Comparison of ENCODE assay signal across 11 cellular contexts in the genomic region with DNA sequence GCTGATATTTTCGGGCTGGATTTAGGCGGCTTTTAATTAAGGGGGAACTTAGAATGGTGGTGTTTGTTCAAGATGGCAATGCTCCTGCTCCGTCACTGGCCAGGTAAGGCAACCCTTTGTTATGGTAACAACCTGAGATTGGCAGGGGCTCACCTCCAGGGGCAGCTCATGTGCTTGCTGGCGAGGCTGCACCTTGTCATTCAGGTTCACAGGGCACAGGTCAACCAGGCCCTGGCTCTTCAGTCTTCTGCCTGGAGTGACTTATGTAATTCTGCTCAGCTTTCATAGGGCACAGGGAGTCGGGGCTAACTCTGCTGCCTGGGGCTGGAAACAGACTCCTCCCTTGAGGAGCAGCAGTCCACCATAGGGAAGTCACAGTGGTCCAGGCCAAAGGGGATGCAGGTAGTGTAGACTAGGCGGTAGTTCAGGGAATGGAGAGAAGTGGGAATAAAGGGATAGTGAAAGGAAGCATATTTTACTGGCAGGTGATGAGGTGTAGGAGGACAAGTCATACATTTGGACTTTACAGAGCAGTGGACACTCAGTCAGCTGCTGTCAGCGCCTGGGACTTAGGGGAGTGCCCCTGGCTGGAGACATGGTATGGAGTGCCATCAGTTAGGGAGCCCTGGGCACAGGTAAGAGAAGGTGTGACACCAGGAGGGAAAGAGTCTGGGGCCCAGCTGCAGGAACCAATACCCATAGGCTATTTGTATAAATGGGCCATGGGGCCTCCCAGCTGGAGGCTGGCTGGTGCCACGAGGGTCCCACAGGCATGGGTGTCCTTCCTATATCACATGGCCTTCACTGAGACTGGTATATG. TPM values are rescaled to one million over a fixed set of nuclear protein-coding genes. Genes with fewer than 3 reads are reported as not detected.
DNase-seq lines count a peak whose midpoint lies in the region; ATAC-seq, FAIRE-seq and TF ChIP-seq lines count a peak whose summit lies in the region.
"Had no signal": no experiment of that assay in that cellular context is flagged by ENCODE, and none has a peak within 500 bp of the region (broad histone marks: within the 10 kb centered on the region; RNA-seq: fewer than 3 reads in every experiment).

No MANE protein-coding gene starts in this region.

- intact Hi-C loops in GM12878 (cut with micrococcal nuclease; ENCODE audit: unreplicated experiment): no loop called here

- in situ Hi-C loops in GM12878 (cut with MboI): no loop called here

- H3K9ac ChIP-seq in GM12878 (ENCODE audit: control insufficient read depth, insufficient read depth, low read length): peak overlapping the region; percentile 89; the same call in 1 of the 2 replicates

- peaks cover 34% of the 10 kb centered on the region for H3K79me2 ChIP-seq in GM12878 (ENCODE audit: control insufficient read depth, insufficient read depth, low read length)

- SMC1A ChIA-PET in GM12878 (lab: Charles Lee; ENCODE audit: uncharacterized antibody, unreplicated experiment): interaction anchor here (1.6 to 2.2 kb wide), 4 partner anchors 12 to 48 kb away, joined by 5 to 18 read pairs (median 10); a partner anchor contains a TSS

- no TSS peak for BruUV-seq in GM12878 (replicated peaks; lab: Mats Ljungman, UMichigan)

- H3K27ac Mint-ChIP-seq in CD8-positive, alpha-beta memory T cell: peak overlapping the region; percentile 93 to 99 (median 96)
- peak overlapping the region; percentile 92 to 98 (median 98) for H3K27ac Mint-ChIP-seq in nephron

- POLR2A ChIA-PET in CD8-positive, alpha-beta memory T cell (lab: Charles Lee): interaction anchor here (1.0 to 2.1 kb wide), 3 partner anchors 20 to 43 kb away, joined by 3 to 34 read pairs (median 30); a partner anchor contains a TSS
- POLR2A ChIA-PET in GM12878 (lab: Charles Lee): interaction anchor here (1.2 to 2.5 kb wide), 4 partner anchors 17 to 47 kb away, joined by 3 to 41 read pairs (median 10); a partner anchor contains a TSS

- no peak for TF ChIP-seq CTCF in GM12878 (IDR thresholded peaks at IDR 0.05 in 2 of 3, conservative IDR thresholded peaks at IDR 0.05 in 1 of 3; ENCODE audit: control insufficient read depth in 2 of 3, extremely low read depth in 1 of 3, insufficient read depth in 1 of 3, low read depth in 3 of 3, low read length in 3 of 3)
- TF ChIP-seq CTCF in nephron (IDR thresholded peaks at IDR 0.05; ENCODE audit: unreplicated experiment in 3 of 3): no peak
- no peak for TF ChIP-seq CTCF in foreskin fibroblast (IDR thresholded peaks at IDR 0.05; ENCODE audit: low read depth, low read length)

- peak overlapping the region; percentile 94 for H3K4me2 ChIP-seq in GM12878 (ENCODE audit: control insufficient read depth, insufficient read depth)

- no peak for TF ChIP-seq POLR2A in GM12878 (IDR thresholded peaks at IDR 0.05; ENCODE audit: low read depth, low read length)

- no peaks in the 10 kb centered on the region for H4K20me1 ChIP-seq in GM12878 (ENCODE audit: control insufficient read depth, insufficient read depth)

- H2AFZ ChIP-seq in GM12878 (ENCODE audit: control insufficient read depth, low read depth, low read length): no peak overlapping the region

- no peak for TF ChIP-seq EP300 in GM12878 (IDR thresholded peaks at IDR 0.05; ENCODE audit: borderline replicate concordance in 1 of 2, control insufficient read depth in 1 of 2, low read depth in 2 of 2, low read length in 2 of 2)

- H3K4me3 Mint-ChIP-seq in CD8-positive, alpha-beta memory T cell: peak overlapping the region; percentile 90 to 97 (median 94)
- peak overlapping the region; percentile 95 to 98 (median 96) for H3K4me3 Mint-ChIP-seq in nephron

- peaks cover 0 to 2% of the 10 kb centered on the region in 2 donors for H3K27me3 Mint-ChIP-seq in CD8-positive, alpha-beta memory T cell
- no peaks in the 10 kb centered on the region for H3K27me3 Mint-ChIP-seq in nephron (ENCODE audit: low read depth)

- no peaks in the 10 kb centered on the region for H3K27me3 ChIP-seq in CD8-positive, alpha-beta memory T cell (ENCODE audit: insufficient read depth, low read length, poor library complexity, severe bottlenecking)
- no peaks in the 10 kb centered on the region for H3K27me3 ChIP-seq in GM12878 (replicated peaks in 1 of 2; ENCODE audit: control insufficient read depth in 2 of 2, insufficient read depth in 2 of 2, low read length in 1 of 2)
- H3K27me3 ChIP-seq: colonic mucosa had no signal

- H3K27ac ChIP-seq in CD8-positive, alpha-beta memory T cell (ENCODE audit: low read depth, low read length): peak overlapping the region; percentile 95
- peak overlapping the region; percentile 92; the same call in 1 of the 2 replicates for H3K27ac ChIP-seq in GM12878 (ENCODE audit: control insufficient read depth, insufficient read depth)

- no peaks in the 10 kb centered on the region for H3K9me3 ChIP-seq in CD8-positive, alpha-beta memory T cell (ENCODE audit: low read length)
- H3K9me3 ChIP-seq in GM12878 (replicated peaks; ENCODE audit: control insufficient read depth, insufficient read depth, low read length): no peaks in the 10 kb centered on the region
- H3K9me3 ChIP-seq: colonic mucosa had no signal

- FAIRE-seq in GM12878 (lab: Jason Lieb, UNC): no peak

- TF ChIP-seq RAD21 in GM12878 (IDR thresholded peaks at IDR 0.05; ENCODE audit: insufficient read depth, low read depth, low read length): no peak

- ATAC-seq in GM12878: no peak
- no peak for ATAC-seq in GM19463 (IDR thresholded peaks at IDR 0.05; ENCODE audit: unreplicated experiment)

- H3K9me3 Mint-ChIP-seq in CD8-positive, alpha-beta memory T cell: no peaks in the 10 kb centered on the region
- H3K9me3 Mint-ChIP-seq in nephron: no peaks in the 10 kb centered on the region

- CTCF ChIA-PET in CD8-positive, alpha-beta memory T cell (lab: Charles Lee): interaction anchor here (0.6 to 2.8 kb wide), 9 partner anchors 10 to 253 kb away, joined by 3 to 28 read pairs (median 5); a partner anchor contains a TSS
- CTCF ChIA-PET in GM12878 (lab: Yijun Ruan, JAX): interaction anchor here (1.2 to 3.3 kb wide), 9 partner anchors 8 to 350 kb away, joined by 3 to 45 read pairs (median 8); a partner anchor contains a TSS

- no peak for DNase-seq in CD8-positive, alpha-beta memory T cell
- DNase-seq in Jurkat, Clone E6-1 (ENCODE audit: low read depth, low spot score): no peak
- DNase-seq in GM12878 (ENCODE audit: low read depth, low spot score) (no peak), foreskin fibroblast (no peak), RKO (ENCODE audit: low spot score) (no peak)
- no peak for DNase-seq in stimulated activated naive CD4-positive, alpha-beta T cell (lab: John Stamatoyannopoulos, UW)
- DNase-seq: colonic mucosa, DMS79 treated with DMSO at 0.1 percent for 48 hours, NCI-H2107 had no signal

- peaks cover 8% of the 10 kb centered on the region for H3K36me3 ChIP-seq in CD8-positive, alpha-beta memory T cell (ENCODE audit: insufficient read depth, low read length)
- H3K36me3 ChIP-seq in GM12878 (ENCODE audit: control insufficient read depth in 2 of 2, insufficient read depth in 2 of 2, low read length in 1 of 2): peaks cover 12 to 20% of the 10 kb centered on the region in 2 experiments

- H3K4me1 ChIP-seq in CD8-positive, alpha-beta memory T cell (ENCODE audit: insufficient read depth, low read length): peaks cover 20% of the 10 kb centered on the region
- peaks cover 12% of the 10 kb centered on the region for H3K4me1 ChIP-seq in GM12878 (ENCODE audit: control insufficient read depth, insufficient read depth, low read length)

- 88% methylated on average over 8 of the region's 8 CpGs for WGBS in GM12878 (ENCODE audit: insufficient coverage, insufficient replicate concordance, low lambda C conversion rate, missing lambda C conversion rate)

- peaks cover 25 to 31% (median 27%) of the 10 kb centered on the region in 3 donors for H3K4me1 Mint-ChIP-seq in CD8-positive, alpha-beta memory T cell
- peaks cover 25% of the 10 kb centered on the region for H3K4me1 Mint-ChIP-seq in nephron

- RAD21 ChIA-PET in GM12878 (lab: Charles Lee; ENCODE audit: unreplicated experiment): interaction anchor here (1.7 to 3.2 kb wide), 3 partner anchors 20 to 118 kb away, joined by 5 to 30 read pairs (median 16); a partner anchor contains a TSS

- H3K4me3 ChIP-seq in CD8-positive, alpha-beta memory T cell (ENCODE audit: low read length): peak overlapping the region; percentile 90
- H3K4me3 ChIP-seq in Jurkat, Clone E6-1 (ENCODE audit: low read length): peak overlapping the region; percentile 86
- peak overlapping the region; percentile 98; the same call in 1 of the 2 replicates for H3K4me3 ChIP-seq in GM12878
- H3K4me3 ChIP-seq in foreskin fibroblast (ENCODE audit: low read depth in 1 of 2, low read length in 2 of 2): no peak overlapping the region

- peaks cover 0 to 36% (median 0%) of the 10 kb centered on the region in 3 donors for H3K36me3 Mint-ChIP-seq in CD8-positive, alpha-beta memory T cell
- H3K36me3 Mint-ChIP-seq in nephron (ENCODE audit: low read depth): peaks cover 18% of the 10 kb centered on the region

RNA-seq across cellular contexts. Expression of a gene that starts 1.3 kb away (rescaled TPM):
- 100 to 1,000 TPM; 804 to 830 TPM for total RNA-seq in CD8-positive, alpha-beta memory T cell
- polyA plus RNA-seq in CD8-positive, alpha-beta memory T cell: 1,220 TPM
- polyA plus RNA-seq in Jurkat, Clone E6-1 (2012; ENCODE audit: insufficient read depth, insufficient read length): 1,317 TPM
- 53.3 and 56.6 TPM in 2 replicates for total RNA-seq in GM12878 (2013; cell fraction: nucleolus; rRNA removed)
- total RNA-seq in GM12878 (2014; rRNA removed) (737 and 939 TPM in 2 replicates), GM12878 (2014; rRNA removed; fragmentation: Illumina TruSeq; extraction: Trizol) (183 and 215 TPM in 2 replicates), GM12878 (2021) (1,146 and 1,222 TPM in 2 replicates)
- 548 TPM for polyA plus RNA-seq in GM12878 (2011; ENCODE audit: low read depth)
- polyA plus RNA-seq in GM12878 (2011; rRNA removed) (233 and 593 TPM in 2 replicates), GM12878 (2014; fragmentation: Illumina TruSeq; extraction: Trizol) (5.2 and 37.7 TPM in 2 replicates), GM12878 (2014; fragmentation: Nextera tagmentation; extraction: Ambion mirVana) (100 to 1,000 TPM; 188 to 220 TPM), GM12878 (2014; rRNA removed) (1,025 and 1,355 TPM in 2 replicates), GM12878 (2016; fragmentation: Nextera tagmentation; extraction: Ambion mirVana) (1,000 to 10,000 TPM; 2,816 to 2,972 TPM)
- 608 and 1,158 TPM in 2 replicates for polyA plus RNA-seq in GM12878 (2011; cell fraction: cytosol; rRNA removed)
- 459 and 729 TPM in 2 replicates for polyA plus RNA-seq in GM12878 (2011; cell fraction: nucleus; rRNA removed)
- polyA plus RNA-seq in GM12878 (2012): 1,086 and 1,453 TPM in 2 replicates
- polyA minus RNA-seq in GM12878 (2011; rRNA and poly(A)+ RNA removed): 52.9 and 161 TPM in 2 replicates
- 306 and 426 TPM in 2 replicates for polyA minus RNA-seq in GM12878 (2011; cell fraction: cytosol; rRNA and poly(A)+ RNA removed)
- polyA minus RNA-seq in GM12878 (2011; cell fraction: nucleus; rRNA and poly(A)+ RNA removed): 107 and 133 TPM in 2 replicates

RNA-seq across cellular contexts. Expression of a gene that starts 35.2 kb away (rescaled TPM):
- 1 to 10 TPM; 7.1 to 9.0 TPM for total RNA-seq in CD8-positive, alpha-beta memory T cell
- 5.2 TPM for polyA plus RNA-seq in CD8-positive, alpha-beta memory T cell
- polyA plus RNA-seq in Jurkat, Clone E6-1 (2012; ENCODE audit: insufficient read depth, insufficient read length): 16.4 TPM
- 25.2 and 25.7 TPM in 2 replicates for total RNA-seq in GM12878 (2013; cell fraction: nucleolus; rRNA removed)
- total RNA-seq in GM12878 (2014; rRNA removed) (10.5 and 13.0 TPM in 2 replicates), GM12878 (2014; rRNA removed; fragmentation: Illumina TruSeq; extraction: Trizol) (8.1 and 8.9 TPM in 2 replicates), GM12878 (2021) (12.2 and 15.7 TPM in 2 replicates)
- polyA plus RNA-seq in GM12878 (2011; ENCODE audit: low read depth): 9.2 TPM
- polyA plus RNA-seq in GM12878 (2011; rRNA removed) (7.5 and 8.4 TPM in 2 replicates), GM12878 (2014; fragmentation: Illumina TruSeq; extraction: Trizol) (8.6 and 13.3 TPM in 2 replicates), GM12878 (2014; fragmentation: Nextera tagmentation; extraction: Ambion mirVana) (1 to 10 TPM in 1 of 2 experiments, under 1 TPM in 1; 0.98 to 2.9 TPM), GM12878 (2014; rRNA removed) (17.7 and 18.3 TPM in 2 replicates), GM12878 (2016; fragmentation: Nextera tagmentation; extraction: Ambion mirVana) (1 to 10 TPM; 8.0 TPM)
- polyA plus RNA-seq in GM12878 (2011; cell fraction: cytosol; rRNA removed): 7.6 and 11.5 TPM in 2 replicates
- polyA plus RNA-seq in GM12878 (2011; cell fraction: nucleus; rRNA removed): 16.6 and 19.3 TPM in 2 replicates
- 12.9 and 18.4 TPM in 2 replicates for polyA plus RNA-seq in GM12878 (2012)
- polyA minus RNA-seq in GM12878 (2011; rRNA and poly(A)+ RNA removed): 8.2 and 11.6 TPM in 2 replicates
- 3.5 and 6.1 TPM in 2 replicates for polyA minus RNA-seq in GM12878 (2011; cell fraction: cytosol; rRNA and poly(A)+ RNA removed)
- 7.7 and 10.9 TPM in 2 replicates for polyA minus RNA-seq in GM12878 (2011; cell fraction: nucleus; rRNA and poly(A)+ RNA removed)

RNA-seq across cellular contexts. Expression of a gene that starts 54.0 kb away (rescaled TPM):
- total RNA-seq in CD8-positive, alpha-beta memory T cell: 1 to 10 TPM; 5.4 to 5.8 TPM
- polyA plus RNA-seq in CD8-positive, alpha-beta memory T cell: 0.28 TPM
- not detected for polyA plus RNA-seq in Jurkat, Clone E6-1 (2012; ENCODE audit: insufficient read depth, insufficient read length)
- 10.6 and 12.5 TPM in 2 replicates for total RNA-seq in GM12878 (2013; cell fraction: nucleolus; rRNA removed)
- total RNA-seq in GM12878 (2014; rRNA removed) (14.6 and 21.0 TPM in 2 replicates), GM12878 (2014; rRNA removed; fragmentation: Illumina TruSeq; extraction: Trizol) (8.7 and 9.4 TPM in 2 replicates), GM12878 (2021) (17.4 and 19.4 TPM in 2 replicates)
- 9.4 TPM for polyA plus RNA-seq in GM12878 (2011; ENCODE audit: low read depth)
- polyA plus RNA-seq in GM12878 (2011; rRNA removed) (2.1 and 5.2 TPM in 2 replicates), GM12878 (2014; fragmentation: Illumina TruSeq; extraction: Trizol) (2.3 and 7.4 TPM in 2 replicates), GM12878 (2014; fragmentation: Nextera tagmentation; extraction: Ambion mirVana) (1 to 10 TPM; 4.1 to 6.4 TPM), GM12878 (2014; rRNA removed) (28.1 and 29.7 TPM in 2 replicates), GM12878 (2016; fragmentation: Nextera tagmentation; extraction: Ambion mirVana) (10 to 100 TPM; 49.1 to 52.4 TPM)
- polyA plus RNA-seq in GM12878 (2011; cell fraction: cytosol; rRNA removed): 10.4 and 15.5 TPM in 2 replicates
- 29.8 and 30.3 TPM in 2 replicates for polyA plus RNA-seq in GM12878 (2011; cell fraction: nucleus; rRNA removed)
- 18.0 and 23.9 TPM in 2 replicates for polyA plus RNA-seq in GM12878 (2012)
- 1.8 and 4.4 TPM in 2 replicates for polyA minus RNA-seq in GM12878 (2011; rRNA and poly(A)+ RNA removed)
- 1.1 and 1.6 TPM in 2 replicates for polyA minus RNA-seq in GM12878 (2011; cell fraction: cytosol; rRNA and poly(A)+ RNA removed)
- polyA minus RNA-seq in GM12878 (2011; cell fraction: nucleus; rRNA and poly(A)+ RNA removed): 3.3 and 4.9 TPM in 2 replicates

Comparison
In these comparisons a context has a peak if more than half of its experiments do, and no peak if none do; other contexts are left out.
1. H3K4me3 ChIP-seq: peak in CD8-positive, alpha-beta memory T cell (single experiment), Jurkat, Clone E6-1 (single experiment) and GM12878 (single experiment); none in foreskin fibroblast (0 of 2).